ENCODE assay signal across 10 cellular contexts in the genomic region with DNA sequence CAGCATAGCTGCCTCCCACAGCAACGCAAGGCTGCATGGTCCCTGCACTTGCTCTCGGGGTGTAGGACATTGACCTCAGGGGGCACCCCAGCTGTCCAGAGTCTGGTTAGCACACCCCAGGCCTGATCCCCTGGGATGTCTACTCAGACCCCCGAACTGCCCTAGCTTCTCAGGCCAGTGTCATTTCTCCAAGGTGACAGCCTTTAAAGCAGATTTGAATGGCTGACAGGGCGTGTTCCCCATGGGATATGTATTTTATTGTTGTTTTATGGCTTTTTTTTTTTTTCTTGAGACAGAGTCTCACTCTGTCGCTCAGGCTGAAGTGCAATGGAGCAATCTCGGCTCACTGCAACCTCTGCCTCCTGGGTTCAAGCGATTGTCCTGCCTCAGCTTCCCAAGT. TPM values are rescaled to one million over a fixed set of nuclear protein-coding genes. Genes with fewer than 3 reads are reported as not detected.
DNase-seq lines count a peak whose midpoint lies in the region; ATAC-seq, FAIRE-seq and TF ChIP-seq lines count a peak whose summit lies in the region.
"Had no signal": no experiment of that assay in that cellular context is flagged by ENCODE, and none has a peak within 500 bp of the region (broad histone marks: within the 10 kb centered on the region; RNA-seq: fewer than 3 reads in every experiment).

No MANE protein-coding gene starts in this region.

- no peak overlapping the region for H3K4me2 ChIP-seq in K562 (ENCODE audit: insufficient read depth, low read length)

- H3K36me3 Mint-ChIP-seq in nephron progenitor cell (ENCODE audit: low read depth) = peaks cover 5% of the 10 kb centered on the region

- H3K36me3 ChIP-seq in HAP-1 (replicated peaks) = no peaks in the 10 kb centered on the region
- H3K36me3 ChIP-seq in K562 (ENCODE audit: control insufficient read depth, insufficient read depth, low read length) = no peaks in the 10 kb centered on the region
- no peaks in the 10 kb centered on the region for H3K36me3 ChIP-seq in mesodermal cell (ENCODE audit: control insufficient read depth, insufficient read depth, low read length)
- no peaks in the 10 kb centered on the region for H3K36me3 ChIP-seq in suprapubic skin
- no peaks in the 10 kb centered on the region for H3K36me3 ChIP-seq in BE2C

- TF ChIP-seq POLR2A in K562 (conservative IDR thresholded peaks at IDR 0.05) = no peak
- no peak for TF ChIP-seq POLR2A in suprapubic skin (IDR thresholded peaks at IDR 0.05)

- TF ChIP-seq CTCF in K562 (IDR thresholded peaks at IDR 0.05 in 2 of 3, conservative IDR thresholded peaks at IDR 0.05 in 1 of 3; ENCODE audit: insufficient read depth in 2 of 3, low read depth in 1 of 3, low read length in 3 of 3) = no peak
- no peak for TF ChIP-seq CTCF in suprapubic skin (IDR thresholded peaks at IDR 0.05)
- TF ChIP-seq CTCF in BE2C (IDR thresholded peaks at IDR 0.05; ENCODE audit: low read depth, low read length) = no peak
- TF ChIP-seq CTCF in nephron progenitor cell (IDR thresholded peaks at IDR 0.05) = no peak

- 62% methylated on average over 6 of the region's 7 CpGs for WGBS in K562 (ENCODE audit: insufficient coverage, low coverage, missing lambda C conversion rate)
- 87 to 91% methylated on average over 5 to 6 of the region's 7 CpGs for WGBS in mesodermal cell (ENCODE audit: insufficient coverage in 2 of 2), 2 experiments
- 62% methylated on average over 7 of the region's 7 CpGs for WGBS in suprapubic skin

- H3K4me1 ChIP-seq in HAP-1 = peaks cover 36% of the 10 kb centered on the region
- peaks cover 24 to 62% of the 10 kb centered on the region in 2 experiments for H3K4me1 ChIP-seq in K562 (replicated peaks in 1 of 2; ENCODE audit: control insufficient read depth in 2 of 2, insufficient read depth in 2 of 2, low read length in 2 of 2)
- peaks cover 42% of the 10 kb centered on the region for H3K4me1 ChIP-seq in mesodermal cell (ENCODE audit: control insufficient read depth, insufficient read depth, low read length, poor library complexity, severe bottlenecking)
- H3K4me1 ChIP-seq in suprapubic skin = peaks cover 49% of the 10 kb centered on the region
- peaks cover 15% of the 10 kb centered on the region for H3K4me1 ChIP-seq in BE2C

- H3K9ac ChIP-seq in K562 (ENCODE audit: insufficient read depth in 1 of 2, low read depth in 2 of 2, low read length in 2 of 2) = peak overlapping the region; percentile 68 to 79; a peak in 2 of 4 replicates

- FAIRE-seq in K562 (lab: Jason Lieb, UNC) = no peak
- no peak for FAIRE-seq in HTR-8/SVneo (lab: Jason Lieb, UNC)

- peaks cover 4% of the 10 kb centered on the region for H3K9me3 Mint-ChIP-seq in nephron progenitor cell
- H3K9me3 Mint-ChIP-seq: activated CD4-positive, alpha-beta T cell treated with anti-CD3 and anti-CD28 coated beads, Interleukin-2, amount 10 ng/mL, durations not matched to agents 24 days and 14 days had no signal

- no peaks in the 10 kb centered on the region for H4K20me1 ChIP-seq in K562 (replicated peaks; ENCODE audit: control insufficient read depth, insufficient read depth, low read length)

- no peak overlapping the region for H3K4me3 Mint-ChIP-seq in nephron progenitor cell
- H3K4me3 Mint-ChIP-seq: activated CD4-positive, alpha-beta T cell treated with anti-CD3 and anti-CD28 coated beads, Interleukin-2, amount 10 ng/mL, durations not matched to agents 24 days and 14 days had no signal

- no peaks in the 10 kb centered on the region for H3K9me3 ChIP-seq in HAP-1
- H3K9me3 ChIP-seq in K562 (replicated peaks; ENCODE audit: control insufficient read depth, insufficient read depth, low read depth, low read length) = no peaks in the 10 kb centered on the region
- H3K9me3 ChIP-seq in mesodermal cell (ENCODE audit: control insufficient read depth, low read length) = peaks cover 6% of the 10 kb centered on the region
- H3K9me3 ChIP-seq in suprapubic skin = no peaks in the 10 kb centered on the region
- no peaks in the 10 kb centered on the region for H3K9me3 ChIP-seq in BE2C

- intact Hi-C loops in K562 (cut with micrococcal nuclease) = no loop called here

- TF ChIP-seq RAD21 in K562 (CRISPR knock-in tag; conservative IDR thresholded peaks at IDR 0.05 in 1 of 2, IDR thresholded peaks at IDR 0.05 in 1 of 2) = no peak

- H3K4me3 ChIP-seq in HAP-1 = peak overlapping the region; percentile 36
- no peak overlapping the region for H3K4me3 ChIP-seq in K562
- H3K4me3 ChIP-seq in mesodermal cell (ENCODE audit: extremely low read depth, insufficient read depth, low read length, poor library complexity, severe bottlenecking) = no peak overlapping the region
- peak overlapping the region; percentile 50 for H3K4me3 ChIP-seq in suprapubic skin
- H3K4me3 ChIP-seq in BE2C (ENCODE audit: low read depth, low read length) = no peak overlapping the region

- no peaks in the 10 kb centered on the region for H3K9me1 ChIP-seq in K562 (ENCODE audit: control insufficient read depth, insufficient read depth, low read length)

- peaks cover 71% of the 10 kb centered on the region for H3K4me1 Mint-ChIP-seq in nephron progenitor cell

- H3K79me2 ChIP-seq in K562 (ENCODE audit: control insufficient read depth, insufficient read depth, low read length) = no peaks in the 10 kb centered on the region

- DNase-seq in HAP-1 (ENCODE audit: low spot score in 2 of 2) = peak in 1 of 2 experiments; percentile 48
- no peak for DNase-seq in K562 (ENCODE audit: extremely low read depth in 1 of 4, low spot score in 3 of 4)
- no peak for DNase-seq in suprapubic skin (ENCODE audit: low spot score in 2 of 2)
- DNase-seq in HTR-8/SVneo (ENCODE audit: insufficient read length, low spot score) = no peak
- DNase-seq in BE2C = no peak
- no peak for DNase-seq in NK-92 treated with Interleukin-12 subunit alpha and Interleukin-12 subunit beta, amount 100 ng/mL, for 24 hours (lab: John Stamatoyannopoulos, UW)
- no peak for DNase-seq in nephron progenitor cell
- DNase-seq: activated CD4-positive, alpha-beta T cell treated with anti-CD3 and anti-CD28 coated beads, Interleukin-2, amount 10 ng/mL, durations not matched to agents 24 days and 14 days; DND-41 had no signal

- no peak for ATAC-seq in K562

- in situ Hi-C loops in HAP-1 (cut with MboI; ENCODE audit: low sequenced_read_pairs) = loop anchor here (5.0 kb wide), 1 partner anchor 40 kb away; a partner anchor contains a TSS
- in situ Hi-C loops in K562 (cut with MboI) = no loop called here

- TF ChIP-seq EP300 in K562 (IDR thresholded peaks at IDR 0.05; ENCODE audit: low read length) (no peak), suprapubic skin (IDR thresholded peaks at IDR 0.05) (no peak)

- no peaks in the 10 kb centered on the region for H3K27me3 ChIP-seq in HAP-1 (ENCODE audit: low read depth)
- no peaks in the 10 kb centered on the region for H3K27me3 ChIP-seq in K562 (ENCODE audit: control insufficient read depth in 2 of 2, insufficient read depth in 2 of 2, low read length in 2 of 2)
- no peaks in the 10 kb centered on the region for H3K27me3 ChIP-seq in suprapubic skin
- H3K27me3 ChIP-seq in BE2C = no peaks in the 10 kb centered on the region

- CTCF ChIA-PET in K562 (lab: Yijun Ruan, JAX; ENCODE audit: low intra/inter-chr PET ratio) = no interaction called here

- POLR2A ChIA-PET in K562 (lab: Yijun Ruan, JAX) = interaction anchor here (0.5 to 1.0 kb wide), 6 partner anchors 29 to 93 kb away, joined by 3 to 4 read pairs (median 4); no protein-coding TSS in a partner anchor

- H3K27me3 Mint-ChIP-seq in nephron progenitor cell (ENCODE audit: low read depth, poor library complexity) = peaks cover 3% of the 10 kb centered on the region
- H3K27me3 Mint-ChIP-seq: activated CD4-positive, alpha-beta T cell treated with anti-CD3 and anti-CD28 coated beads, Interleukin-2, amount 10 ng/mL, durations not matched to agents 24 days and 14 days had no signal

- no peak overlapping the region for H3K27ac Mint-ChIP-seq in nephron progenitor cell
- H3K27ac Mint-ChIP-seq: activated CD4-positive, alpha-beta T cell treated with anti-CD3 and anti-CD28 coated beads, Interleukin-2, amount 10 ng/mL, durations not matched to agents 24 days and 14 days had no signal

- H2AFZ ChIP-seq in K562 (ENCODE audit: low read depth, low read length) = 0 out of 2 replicates have a peak overlapping the region, but pooled peaks have one; percentile 86

- H3K27ac ChIP-seq in K562 (ENCODE audit: extremely low read depth, low read depth, low read length) (no peak overlapping the region), mesodermal cell (ENCODE audit: low read depth, low read length, severe bottlenecking) (peak overlapping the region; percentile 99), suprapubic skin (peak overlapping the region; percentile 98)

- no TSS peak for BruUV-seq in K562 (replicated peaks; lab: Mats Ljungman, UMichigan)

TF ChIP-seq in K562, 482 proteins besides CTCF, POLR2A, EP300 and RAD21 (continues in another document):
- TF ChIP-seq BRD9 (IDR thresholded peaks at IDR 0.05; ENCODE audit: low read depth, partially characterized antibody) = no peak
- no peak for TF ChIP-seq ZNF717 (CRISPR knock-in tag; IDR thresholded peaks at IDR 0.05)

RNA-seq across cellular contexts. Expression of a gene that starts 40.8 kb away (rescaled TPM):
- total RNA-seq in K562 (2011; cell fraction: chromatin; rRNA removed; ENCODE audit: low replicate concordance) = 105 and 138 TPM in 2 replicates
- 82.0 and 91.6 TPM in 2 replicates for total RNA-seq in K562 (2011; cell fraction: nucleolus; rRNA removed)
- 112 and 117 TPM in 2 replicates for total RNA-seq in K562 (2011; cell fraction: nucleoplasm; rRNA removed)
- total RNA-seq in K562 (2014; rRNA removed) = 1,354 and 1,439 TPM in 2 replicates
- 1,578 and 1,698 TPM in 2 replicates for total RNA-seq in K562 (2014; rRNA removed; fragmentation: Illumina TruSeq; extraction: Trizol)
- 1,925 and 1,943 TPM in 2 replicates for total RNA-seq in K562 (2015; rRNA removed; fragmentation: Illumina TruSeq; extraction: Trizol)
- 1,166 and 1,193 TPM in 2 replicates for total RNA-seq in K562 (2021)
- polyA plus RNA-seq in K562 (2011; rRNA removed) = 323 and 429 TPM in 2 replicates
- polyA plus RNA-seq in K562 (2011; cell fraction: cytosol; rRNA removed) = 269 and 283 TPM in 2 replicates
- polyA plus RNA-seq in K562 (2011; cell fraction: nucleus; rRNA removed) = 236 and 242 TPM in 2 replicates
- 643 and 1,309 TPM in 2 replicates for polyA plus RNA-seq in K562 (2012)
- 2,277 and 2,322 TPM in 2 replicates for polyA plus RNA-seq in K562 (2014; fragmentation: Illumina TruSeq; extraction: Trizol)
- polyA plus RNA-seq in K562 (2014; fragmentation: Nextera tagmentation; extraction: Ambion mirVana) = 1,000 to 10,000 TPM; 1,265 to 1,905 TPM
- 1,557 and 1,903 TPM in 2 replicates for polyA plus RNA-seq in K562 (2014; rRNA removed)
- 500 and 593 TPM in 2 replicates for polyA minus RNA-seq in K562 (2011; rRNA and poly(A)+ RNA removed)
- polyA minus RNA-seq in K562 (2011; cell fraction: cytosol; rRNA and poly(A)+ RNA removed) = 402 and 486 TPM in 2 replicates
- polyA minus RNA-seq in K562 (2011; cell fraction: nucleus; rRNA and poly(A)+ RNA removed) = 80.0 and 144 TPM in 2 replicates
- polyA plus RNA-seq in mesodermal cell (2013, experiment 1 of 2) = 986 TPM
- polyA plus RNA-seq in mesodermal cell (2013, experiment 2 of 2) = 1,146 TPM
- total RNA-seq in suprapubic skin = 1,000 to 10,000 TPM in 3 of 4 donors, 100 to 1,000 TPM in 1; 781 to 1,090 (median 1,063) TPM
- polyA plus RNA-seq in BE2C (2012; ENCODE audit: insufficient read depth, insufficient read length, low read depth) = 1,938 TPM

Comparison
In these comparisons a context has a peak if more than half of its experiments do, and no peak if none do; other contexts are left out.
1. H3K4me3 ChIP-seq: peak in HAP-1 (single experiment) and suprapubic skin (single experiment); none in K562 (single experiment), mesodermal cell (single experiment) and BE2C (single experiment).